Comparison of ENCODE assay signal across 23 cellular contexts in the genomic region with DNA sequence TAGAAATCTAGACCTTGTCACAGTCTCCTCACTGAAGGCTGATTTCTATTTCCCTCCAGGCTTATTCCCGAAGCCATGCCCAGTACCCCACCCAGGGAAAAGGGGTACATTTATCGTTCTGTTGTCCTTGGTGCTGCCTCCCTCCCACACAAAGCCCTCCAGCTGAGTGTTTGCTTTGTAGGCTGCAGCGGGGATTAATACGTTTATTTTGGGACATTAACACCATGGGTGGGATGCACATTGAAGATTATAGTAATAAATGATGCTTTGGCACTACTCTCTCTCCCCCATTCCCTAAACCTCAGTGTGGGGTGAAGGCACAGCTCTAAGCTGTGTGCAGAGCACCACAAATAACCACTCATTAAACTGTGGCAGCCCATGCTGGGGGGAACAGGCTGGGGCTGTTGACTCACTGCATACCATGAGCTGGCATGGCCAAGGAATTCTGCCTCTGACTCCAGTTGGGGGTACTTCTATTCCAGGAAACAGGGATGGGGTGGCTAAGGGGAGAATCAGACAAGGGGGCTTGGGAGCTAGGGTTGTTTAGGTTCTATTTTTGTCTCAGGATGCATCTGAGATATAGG. TPM values are rescaled to one million over a fixed set of nuclear protein-coding genes. Genes with fewer than 3 reads are reported as not detected.
DNase-seq lines count a peak whose midpoint lies in the region; ATAC-seq and TF ChIP-seq lines count a peak whose summit lies in the region.
"Had no signal": no experiment of that assay in that cellular context is flagged by ENCODE, and none has a peak within 500 bp of the region (broad histone marks: within the 10 kb centered on the region; RNA-seq: fewer than 3 reads in every experiment).

No MANE protein-coding gene starts in this region.

- H3K4me2 ChIP-seq in GM23248 (ENCODE audit: unreplicated experiment) (no peak overlapping the region), PC-3 (ENCODE audit: low read length) (no peak overlapping the region)

- no TSS peak for BruUV-seq in PC-3 (replicated peaks; lab: Mats Ljungman, UMichigan)

- no peaks in the 10 kb centered on the region for H3K79me2 ChIP-seq in GM23248 (ENCODE audit: insufficient read depth)
- H3K79me2 ChIP-seq in PC-3 (ENCODE audit: low read length) = no peaks in the 10 kb centered on the region

- H2AFZ ChIP-seq in GM23248 (no peak overlapping the region), PC-3 (ENCODE audit: low read length) (no peak overlapping the region)

- H3K9ac ChIP-seq in GM23248 (no peak overlapping the region), PC-3 (ENCODE audit: low read length) (no peak overlapping the region)

- intact Hi-C loops in PC-3 (cut with micrococcal nuclease) = no loop called here

- H3K27ac ChIP-seq in GM23248 (no peak overlapping the region), PC-3 (ENCODE audit: low read length) (no peak overlapping the region)
- H3K27ac ChIP-seq: right atrium auricular region, vagina had no signal

- no peaks in the 10 kb centered on the region for H3K4me1 Mint-ChIP-seq in natural killer cell treated with Interleukin-12 subunit alpha and Interleukin-12 subunit beta and Interleukin-15 and Interleukin-18, amount 100 ng/mL, for 72 hours (ENCODE audit: low read depth in 2 of 2)
- H3K4me1 Mint-ChIP-seq in effector memory CD8-positive, alpha-beta T cell (ENCODE audit: low read depth in 2 of 2) = no peaks in the 10 kb centered on the region
- H3K4me1 Mint-ChIP-seq in activated naive CD4-positive, alpha-beta T cell treated with anti-CD3 and anti-CD28 coated beads, Interleukin-2, amount 10 ng/mL, durations not matched to agents 7 days and 5 days = peaks cover 7% of the 10 kb centered on the region
- H3K4me1 Mint-ChIP-seq: activated CD4-positive, alpha-beta T cell treated with anti-CD3 and anti-CD28 coated beads for 36 hours; immature natural killer cell had no signal

- DNase-seq in A172 (ENCODE audit: low spot score) (peak; percentile 59), GM23248 (peak; percentile 28), PC-3 (peak; percentile 41), kidney tubule cell (ENCODE audit: low spot score) (peak; percentile 65), GM20000 (ENCODE audit: low spot score) (no peak)
- DNase-seq in natural killer cell treated with Interleukin-12 subunit alpha and Interleukin-12 subunit beta and Interleukin-15 and Interleukin-18, amount 100 ng/mL, for 72 hours (ENCODE audit: low spot score) = no peak
- no peak for DNase-seq in effector memory CD8-positive, alpha-beta T cell
- DNase-seq in activated naive CD4-positive, alpha-beta T cell treated with anti-CD3 and anti-CD28 coated beads, Interleukin-2, amount 10 ng/mL, durations not matched to agents 7 days and 5 days = no peak
- DNase-seq: activated CD4-positive, alpha-beta T cell treated with anti-CD3 and anti-CD28 coated beads for 36 hours; activated CD8-positive, alpha-beta memory T cell treated with anti-CD3 and anti-CD28 coated beads, Interleukin-2, amount 50 U/mL, for 4 hours; activated gamma-delta T cell; cortex of kidney; glutamatergic neuron; immature natural killer cell; SIG-M5; T1000 had no signal

- H3K4me3 ChIP-seq in GM23248 (no peak overlapping the region), PC-3 (ENCODE audit: low read length) (no peak overlapping the region)
- H3K4me3 ChIP-seq: lung, right atrium auricular region, vagina had no signal

- H3K36me3 ChIP-seq in GM23248 (ENCODE audit: low read depth) (no peaks in the 10 kb centered on the region), PC-3 (ENCODE audit: low read depth, low read length) (no peaks in the 10 kb centered on the region)
- H3K36me3 ChIP-seq: right atrium auricular region, vagina had no signal

- H3K27me3 ChIP-seq in GM23248 (replicated peaks; ENCODE audit: insufficient read depth) (peaks cover 5% of the 10 kb centered on the region), PC-3 (ENCODE audit: low read length) (no peaks in the 10 kb centered on the region)
- H3K27me3 ChIP-seq: right atrium auricular region, vagina had no signal

- H3K4me1 ChIP-seq in GM23248 (ENCODE audit: insufficient read depth) (no peaks in the 10 kb centered on the region), PC-3 (ENCODE audit: insufficient read depth, low read length) (no peaks in the 10 kb centered on the region; the same call in 1 of the 2 replicates)
- H3K4me1 ChIP-seq: right atrium auricular region had no signal

- no peaks in the 10 kb centered on the region for H3K9me3 Mint-ChIP-seq in natural killer cell treated with Interleukin-12 subunit alpha and Interleukin-12 subunit beta and Interleukin-15 and Interleukin-18, amount 100 ng/mL, for 72 hours
- no peaks in the 10 kb centered on the region for H3K9me3 Mint-ChIP-seq in effector memory CD8-positive, alpha-beta T cell
- no peaks in the 10 kb centered on the region for H3K9me3 Mint-ChIP-seq in activated naive CD4-positive, alpha-beta T cell treated with anti-CD3 and anti-CD28 coated beads, Interleukin-2, amount 10 ng/mL, durations not matched to agents 7 days and 5 days
- H3K9me3 Mint-ChIP-seq: immature natural killer cell, neural crest cell had no signal

- TF ChIP-seq CTCF in PC-3 (conservative IDR thresholded peaks at IDR 0.05; ENCODE audit: low read depth, low read length) (no peak), GM20000 (IDR thresholded peaks at IDR 0.05; ENCODE audit: extremely low read depth, missing control alignments) (no peak)

- no peaks in the 10 kb centered on the region for H3K9me2 ChIP-seq in GM23248 (ENCODE audit: insufficient read depth)
- H3K9me2 ChIP-seq in PC-3 (replicated peaks; ENCODE audit: low read length) = no peaks in the 10 kb centered on the region

- H3K9me3 ChIP-seq in GM23248 (ENCODE audit: low read depth) = no peaks in the 10 kb centered on the region
- no peaks in the 10 kb centered on the region for H3K9me3 ChIP-seq in PC-3 (ENCODE audit: low read length)
- H3K9me3 ChIP-seq: right atrium auricular region, vagina had no signal

- peak; percentile 38; the same call in 1 of the 2 replicates for ATAC-seq in PC-3
- no peak for ATAC-seq in natural killer cell treated with Interleukin-12 subunit alpha and Interleukin-12 subunit beta and Interleukin-15 and Interleukin-18, amount 100 ng/mL, for 72 hours
- no peak for ATAC-seq in effector memory CD8-positive, alpha-beta T cell (replicated peaks)
- ATAC-seq: activated CD4-positive, alpha-beta T cell treated with anti-CD3 and anti-CD28 coated beads for 36 hours; HCT116 had no signal

- in situ Hi-C loops in GM23248 (cut with MboI) = no loop called here

- H3K27ac Mint-ChIP-seq in natural killer cell treated with Interleukin-12 subunit alpha and Interleukin-12 subunit beta and Interleukin-15 and Interleukin-18, amount 100 ng/mL, for 72 hours = no peak overlapping the region
- no peak overlapping the region for H3K27ac Mint-ChIP-seq in effector memory CD8-positive, alpha-beta T cell
- H3K27ac Mint-ChIP-seq in activated naive CD4-positive, alpha-beta T cell treated with anti-CD3 and anti-CD28 coated beads, Interleukin-2, amount 10 ng/mL, durations not matched to agents 7 days and 5 days = no peak overlapping the region
- H3K27ac Mint-ChIP-seq: activated CD4-positive, alpha-beta T cell treated with anti-CD3 and anti-CD28 coated beads for 36 hours; immature natural killer cell had no signal

- no peaks in the 10 kb centered on the region for H3F3A ChIP-seq in GM23248 (ENCODE audit: insufficient read depth)
- H3F3A ChIP-seq in PC-3 (ENCODE audit: low read length, unreplicated experiment) = no peaks in the 10 kb centered on the region

- no peaks in the 10 kb centered on the region for H4K20me1 ChIP-seq in GM23248 (ENCODE audit: insufficient read depth)
- H4K20me1 ChIP-seq in PC-3 (ENCODE audit: low read length) = no peaks in the 10 kb centered on the region

- CTCF ChIA-PET in PC-3 (lab: Charles Lee) = no interaction called here
- CTCF ChIA-PET in activated naive CD4-positive, alpha-beta T cell treated with anti-CD3 and anti-CD28 coated beads, Interleukin-2, amount 10 ng/mL, durations not matched to agents 7 days and 5 days (lab: Charles Lee) = interaction anchor here (1.0 kb wide), 2 partner anchors 24 to 85 kb away, joined by 3 read pairs; no protein-coding TSS in a partner anchor

- POLR2A ChIA-PET in PC-3 (lab: Charles Lee; ENCODE audit: unreplicated experiment) = no interaction called here

- 49 to 53% methylated on average over 4 of the region's 4 CpGs for WGBS in GM23248 (ENCODE audit: low coverage in 1 of 2, low lambda C conversion rate in 2 of 2, missing lambda C conversion rate in 2 of 2), 2 experiments

- H3K27me3 Mint-ChIP-seq in natural killer cell treated with Interleukin-12 subunit alpha and Interleukin-12 subunit beta and Interleukin-15 and Interleukin-18, amount 100 ng/mL, for 72 hours = peaks cover 14 to 16% of the 10 kb centered on the region in 2 donors
- peaks cover 37 to 47% of the 10 kb centered on the region in 2 donors for H3K27me3 Mint-ChIP-seq in effector memory CD8-positive, alpha-beta T cell
- peaks cover 39% of the 10 kb centered on the region for H3K27me3 Mint-ChIP-seq in activated naive CD4-positive, alpha-beta T cell treated with anti-CD3 and anti-CD28 coated beads, Interleukin-2, amount 10 ng/mL, durations not matched to agents 7 days and 5 days

- no peaks in the 10 kb centered on the region for H3K36me3 Mint-ChIP-seq in natural killer cell treated with Interleukin-12 subunit alpha and Interleukin-12 subunit beta and Interleukin-15 and Interleukin-18, amount 100 ng/mL, for 72 hours
- H3K36me3 Mint-ChIP-seq in effector memory CD8-positive, alpha-beta T cell (ENCODE audit: insufficient read depth) = no peaks in the 10 kb centered on the region
- H3K36me3 Mint-ChIP-seq in activated naive CD4-positive, alpha-beta T cell treated with anti-CD3 and anti-CD28 coated beads, Interleukin-2, amount 10 ng/mL, durations not matched to agents 7 days and 5 days = no peaks in the 10 kb centered on the region
- H3K36me3 Mint-ChIP-seq: immature natural killer cell had no signal

- H3K4me3 Mint-ChIP-seq in natural killer cell treated with Interleukin-12 subunit alpha and Interleukin-12 subunit beta and Interleukin-15 and Interleukin-18, amount 100 ng/mL, for 72 hours = no peak overlapping the region
- no peak overlapping the region for H3K4me3 Mint-ChIP-seq in effector memory CD8-positive, alpha-beta T cell
- H3K4me3 Mint-ChIP-seq in activated naive CD4-positive, alpha-beta T cell treated with anti-CD3 and anti-CD28 coated beads, Interleukin-2, amount 10 ng/mL, durations not matched to agents 7 days and 5 days = no peak overlapping the region
- H3K4me3 Mint-ChIP-seq: activated CD4-positive, alpha-beta T cell treated with anti-CD3 and anti-CD28 coated beads for 36 hours; immature natural killer cell; neural crest cell had no signal

RNA-seq across cellular contexts. Expression of a gene that starts 7.6 kb away (rescaled TPM):
- total RNA-seq in A172 (2014; rRNA removed; shearing (Covaris generic)) = not detected in 2 replicates
- not detected in 2 replicates for total RNA-seq in GM23248 (2014; rRNA removed; shearing (Covaris generic))
- polyA plus RNA-seq in GM23248 (2016; fragmentation: Nextera tagmentation; extraction: Ambion mirVana) = not detected in 2 replicates
- total RNA-seq in PC-3 (2014; rRNA removed) = 0.07 TPM in 1 of 2 replicates, not detected in the other
- total RNA-seq in natural killer cell treated with Interleukin-12 subunit alpha and Interleukin-12 subunit beta and Interleukin-15 and Interleukin-18, amount 100 ng/mL, for 72 hours = under 1 TPM in 1 of 2 donors, not detected in 1; 0.31 TPM
- polyA plus RNA-seq: AG04450, immature natural killer cell had no signal

RNA-seq across cellular contexts. Expression of a gene that starts 28.2 kb away (rescaled TPM):
- 0.50 TPM in 1 of 2 replicates, not detected in the other for total RNA-seq in A172 (2014; rRNA removed; shearing (Covaris generic))
- not detected in 2 replicates for total RNA-seq in GM23248 (2014; rRNA removed; shearing (Covaris generic))
- polyA plus RNA-seq in GM23248 (2016; fragmentation: Nextera tagmentation; extraction: Ambion mirVana) = 0.70 TPM in 1 of 2 replicates, not detected in the other
- total RNA-seq in PC-3 (2014; rRNA removed) = not detected in 2 replicates
- total RNA-seq in natural killer cell treated with Interleukin-12 subunit alpha and Interleukin-12 subunit beta and Interleukin-15 and Interleukin-18, amount 100 ng/mL, for 72 hours = not detected
- total RNA-seq: activated CD4-positive, alpha-beta T cell treated with anti-CD3 and anti-CD28 coated beads for 36 hours; epithelial cell of proximal tubule; lung; neural crest cell; right atrium auricular region; vagina had no signal
- polyA plus RNA-seq: AG04450, immature natural killer cell had no signal

RNA-seq across cellular contexts. Expression of a gene that starts 40.3 kb away (rescaled TPM):
- total RNA-seq in A172 (2014; rRNA removed; shearing (Covaris generic)) = 16.1 and 16.8 TPM in 2 replicates
- 6.5 and 19.1 TPM in 2 replicates for total RNA-seq in GM23248 (2014; rRNA removed; shearing (Covaris generic))
- polyA plus RNA-seq in GM23248 (2016; fragmentation: Nextera tagmentation; extraction: Ambion mirVana) = 5.7 and 5.8 TPM in 2 replicates
- 23.2 and 26.1 TPM in 2 replicates for total RNA-seq in PC-3 (2014; rRNA removed)
- 10 to 100 TPM; 25.9 to 27.8 TPM for total RNA-seq in natural killer cell treated with Interleukin-12 subunit alpha and Interleukin-12 subunit beta and Interleukin-15 and Interleukin-18, amount 100 ng/mL, for 72 hours

RNA-seq across cellular contexts. Expression of a gene that starts 42.8 kb away (rescaled TPM):
- total RNA-seq in A172 (2014; rRNA removed; shearing (Covaris generic)) = not detected in 2 replicates
- not detected in 2 replicates for total RNA-seq in GM23248 (2014; rRNA removed; shearing (Covaris generic))
- polyA plus RNA-seq in GM23248 (2016; fragmentation: Nextera tagmentation; extraction: Ambion mirVana) = not detected in 2 replicates
- not detected in 2 replicates for total RNA-seq in PC-3 (2014; rRNA removed)
- not detected for total RNA-seq in natural killer cell treated with Interleukin-12 subunit alpha and Interleukin-12 subunit beta and Interleukin-15 and Interleukin-18, amount 100 ng/mL, for 72 hours
- total RNA-seq: activated CD4-positive, alpha-beta T cell treated with anti-CD3 and anti-CD28 coated beads for 36 hours; epithelial cell of proximal tubule; neural crest cell; right atrium auricular region; vagina had no signal
- polyA plus RNA-seq: AG04450, immature natural killer cell had no signal

RNA-seq across cellular contexts. Expression of a gene that starts 43.6 kb away (rescaled TPM):
- 0.21 and 4.8 TPM in 2 replicates for total RNA-seq in A172 (2014; rRNA removed; shearing (Covaris generic))
- 0.11 TPM in 1 of 2 replicates, not detected in the other for total RNA-seq in GM23248 (2014; rRNA removed; shearing (Covaris generic))
- not detected in 2 replicates for polyA plus RNA-seq in GM23248 (2016; fragmentation: Nextera tagmentation; extraction: Ambion mirVana)
- 0.18 TPM in 1 of 2 replicates, not detected in the other for total RNA-seq in PC-3 (2014; rRNA removed)
- total RNA-seq in natural killer cell treated with Interleukin-12 subunit alpha and Interleukin-12 subunit beta and Interleukin-15 and Interleukin-18, amount 100 ng/mL, for 72 hours = 1 to 10 TPM; 4.4 to 6.6 TPM
- polyA plus RNA-seq: immature natural killer cell had no signal

Comparison
In these comparisons a context has a peak if more than half of its experiments do, and no peak if none do; other contexts are left out.
1. DNase-seq: peak in A172 (single experiment), GM23248 (single experiment), PC-3 (single experiment) and kidney tubule cell (single experiment); none in natural killer cell treated with Interleukin-12 subunit alpha and Interleukin-12 subunit beta and Interleukin-15 and Interleukin-18, amount 100 ng/mL, for 72 hours (single experiment), effector memory CD8-positive, alpha-beta T cell (0 of 3), activated naive CD4-positive, alpha-beta T cell treated with anti-CD3 and anti-CD28 coated beads, Interleukin-2, amount 10 ng/mL, durations not matched to agents 7 days and 5 days (single experiment) and GM20000 (single experiment).